Comparison of ENCODE assay signal across 1 cellular context in genomic region chr10:114556236-114557122, GRCh38.
TF ChIP-seq lines count a peak whose summit lies in the region.

No MANE protein-coding gene starts in this region.

TF ChIP-seq in SK-N-SH, 30 proteins besides CTCF, POLR2A, EP300 and RAD21 (continued from another document):
- TF ChIP-seq, protein P1, sequence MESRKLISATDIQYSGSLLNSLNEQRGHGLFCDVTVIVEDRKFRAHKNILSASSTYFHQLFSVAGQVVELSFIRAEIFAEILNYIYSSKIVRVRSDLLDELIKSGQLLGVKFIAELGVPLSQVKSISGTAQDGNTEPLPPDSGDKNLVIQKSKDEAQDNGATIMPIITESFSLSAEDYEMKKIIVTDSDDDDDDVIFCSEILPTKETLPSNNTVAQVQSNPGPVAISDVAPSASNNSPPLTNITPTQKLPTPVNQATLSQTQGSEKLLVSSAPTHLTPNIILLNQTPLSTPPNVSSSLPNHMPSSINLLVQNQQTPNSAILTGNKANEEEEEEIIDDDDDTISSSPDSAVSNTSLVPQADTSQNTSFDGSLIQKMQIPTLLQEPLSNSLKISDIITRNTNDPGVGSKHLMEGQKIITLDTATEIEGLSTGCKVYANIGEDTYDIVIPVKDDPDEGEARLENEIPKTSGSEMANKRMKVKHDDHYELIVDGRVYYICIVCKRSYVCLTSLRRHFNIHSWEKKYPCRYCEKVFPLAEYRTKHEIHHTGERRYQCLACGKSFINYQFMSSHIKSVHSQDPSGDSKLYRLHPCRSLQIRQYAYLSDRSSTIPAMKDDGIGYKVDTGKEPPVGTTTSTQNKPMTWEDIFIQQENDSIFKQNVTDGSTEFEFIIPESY (IDR thresholded peaks at IDR 0.05; ENCODE audit: borderline replicate concordance, low read depth), result no peak
- TF ChIP-seq, protein P2, sequence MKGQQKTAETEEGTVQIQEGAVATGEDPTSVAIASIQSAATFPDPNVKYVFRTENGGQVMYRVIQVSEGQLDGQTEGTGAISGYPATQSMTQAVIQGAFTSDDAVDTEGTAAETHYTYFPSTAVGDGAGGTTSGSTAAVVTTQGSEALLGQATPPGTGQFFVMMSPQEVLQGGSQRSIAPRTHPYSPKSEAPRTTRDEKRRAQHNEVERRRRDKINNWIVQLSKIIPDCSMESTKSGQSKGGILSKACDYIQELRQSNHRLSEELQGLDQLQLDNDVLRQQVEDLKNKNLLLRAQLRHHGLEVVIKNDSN (IDR thresholded peaks at IDR 0.05; ENCODE audit: borderline replicate concordance, low read depth), result no peak
- TF ChIP-seq, protein P3, sequence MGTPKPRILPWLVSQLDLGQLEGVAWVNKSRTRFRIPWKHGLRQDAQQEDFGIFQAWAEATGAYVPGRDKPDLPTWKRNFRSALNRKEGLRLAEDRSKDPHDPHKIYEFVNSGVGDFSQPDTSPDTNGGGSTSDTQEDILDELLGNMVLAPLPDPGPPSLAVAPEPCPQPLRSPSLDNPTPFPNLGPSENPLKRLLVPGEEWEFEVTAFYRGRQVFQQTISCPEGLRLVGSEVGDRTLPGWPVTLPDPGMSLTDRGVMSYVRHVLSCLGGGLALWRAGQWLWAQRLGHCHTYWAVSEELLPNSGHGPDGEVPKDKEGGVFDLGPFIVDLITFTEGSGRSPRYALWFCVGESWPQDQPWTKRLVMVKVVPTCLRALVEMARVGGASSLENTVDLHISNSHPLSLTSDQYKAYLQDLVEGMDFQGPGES (IDR thresholded peaks at IDR 0.05; ENCODE audit: low read depth, low read length), result no peak
- TF ChIP-seq TAF1 (IDR thresholded peaks at IDR 0.05; ENCODE audit: borderline replicate concordance, low read depth, low read length), result no peak
- no peak for TF ChIP-seq PBX3 (IDR thresholded peaks at IDR 0.05)
- no peak for TF ChIP-seq TCF12 (IDR thresholded peaks at IDR 0.05)
- no peak for TF ChIP-seq CHD2 (IDR thresholded peaks at IDR 0.05; ENCODE audit: low read length, partially characterized antibody)
